Comparison of ENCODE assay signal across 20 cellular contexts in genomic region chr19:18781885-18782527, GRCh38. TPM values are rescaled to one million over a fixed set of nuclear protein-coding genes. Genes with fewer than 3 reads are reported as not detected.
"Had no signal": no experiment of that assay in that cellular context is flagged by ENCODE, and none has a peak within 500 bp of the region (broad histone marks: within the 10 kb centered on the region; RNA-seq: fewer than 3 reads in every experiment).

No MANE protein-coding gene starts in this region.

- H2AFZ ChIP-seq: neural progenitor cell, parathyroid adenoma had no signal

- H3K4me3 ChIP-seq: breast epithelium, heart left ventricle, lower lobe of right lung, neural progenitor cell, thoracic aorta had no signal

- H3K27ac Mint-ChIP-seq: activated naive CD4-positive, alpha-beta T cell treated with anti-CD3 and anti-CD28 coated beads for 36 hours; activated naive CD8-positive, alpha-beta T cell treated with anti-CD3 and anti-CD28 coated beads, Interleukin-2, amount 50 U/mL, for 24 hours; activated T-helper 17 cell treated with anti-CD3 and anti-CD28 coated beads, Interleukin-2, amount 50 U/mL, for 72 hours; immature natural killer cell; neural progenitor cell had no signal

- H3K36me3 ChIP-seq: breast epithelium, heart left ventricle, lower lobe of right lung, neural progenitor cell, thoracic aorta had no signal

- ATAC-seq: activated naive CD8-positive, alpha-beta T cell treated with anti-CD3 and anti-CD28 coated beads, Interleukin-2, amount 50 U/mL, for 24 hours; activated T-helper 17 cell treated with anti-CD3 and anti-CD28 coated beads, Interleukin-2, amount 50 U/mL, for 72 hours; heart left ventricle; lower lobe of right lung had no signal

- H3K9me3 ChIP-seq: breast epithelium, heart left ventricle, lower lobe of right lung, thoracic aorta had no signal

- H3K4me2 ChIP-seq: neural progenitor cell had no signal

- H3K79me2 ChIP-seq: parathyroid adenoma had no signal

- H3K27ac ChIP-seq: breast epithelium, epithelial cell of prostate, heart left ventricle, lower lobe of right lung, neural progenitor cell, parathyroid adenoma, thoracic aorta, VCaP had no signal

- H3K4me1 ChIP-seq: breast epithelium, parathyroid adenoma had no signal

- DNase-seq: activated CD4-positive, alpha-beta T cell treated with anti-CD3 and anti-CD28 coated beads for 1 hour; activated CD4-positive, alpha-beta T cell treated with anti-CD3 and anti-CD28 coated beads, Interleukin-2, amount 50 U/mL, for 4 hours; activated naive CD4-positive, alpha-beta T cell treated with anti-CD3 and anti-CD28 coated beads for 36 hours; activated naive CD8-positive, alpha-beta T cell treated with anti-CD3 and anti-CD28 coated beads, Interleukin-2, amount 50 U/mL, for 24 hours; heart left ventricle; immature natural killer cell; lower lobe of right lung; midbrain; stimulated activated CD4-positive, alpha-beta T cell treated with anti-CD3 and anti-CD28 coated beads, Interleukin-12 subunit alpha, Interleukin-12 subunit beta, amount 100 ng/mL, for 4 hours; stimulated activated CD4-positive, alpha-beta T cell treated with anti-CD3 and anti-CD28 coated beads, Interleukin-2, amount 100 ng/mL, for 24 hours had no signal

- FAIRE-seq: frontal cortex had no signal

- H3K9me3 Mint-ChIP-seq: activated naive CD4-positive, alpha-beta T cell treated with anti-CD3 and anti-CD28 coated beads for 36 hours; activated naive CD8-positive, alpha-beta T cell treated with anti-CD3 and anti-CD28 coated beads, Interleukin-2, amount 50 U/mL, for 24 hours; activated T-helper 17 cell treated with anti-CD3 and anti-CD28 coated beads, Interleukin-2, amount 50 U/mL, for 72 hours; immature natural killer cell had no signal

- H3K36me3 Mint-ChIP-seq: immature natural killer cell, neural progenitor cell had no signal

- H3K9ac ChIP-seq: neural progenitor cell, parathyroid adenoma had no signal

- H3K4me3 Mint-ChIP-seq: activated naive CD4-positive, alpha-beta T cell treated with anti-CD3 and anti-CD28 coated beads for 36 hours; activated naive CD8-positive, alpha-beta T cell treated with anti-CD3 and anti-CD28 coated beads, Interleukin-2, amount 50 U/mL, for 24 hours; activated T-helper 17 cell treated with anti-CD3 and anti-CD28 coated beads, Interleukin-2, amount 50 U/mL, for 72 hours; immature natural killer cell; neural progenitor cell had no signal

RNA-seq across cellular contexts. Expression of gene COMP, which starts 9.1 kb away (rescaled TPM):
- total RNA-seq: activated naive CD4-positive, alpha-beta T cell treated with anti-CD3 and anti-CD28 coated beads for 36 hours; activated T-helper 17 cell treated with anti-CD3 and anti-CD28 coated beads, Interleukin-2, amount 50 U/mL, for 72 hours; cerebellum; dermis microvascular lymphatic vessel endothelial cell; frontal cortex had no signal
- polyA plus RNA-seq: immature natural killer cell had no signal
